Comparison of ENCODE assay signal across 8 cellular contexts in genomic region chr13:28707629-28708427, GRCh38. TPM values are rescaled to one million over a fixed set of nuclear protein-coding genes. Genes with fewer than 3 reads are reported as not detected.
DNase-seq lines count a peak whose midpoint lies in the region; ATAC-seq and TF ChIP-seq lines count a peak whose summit lies in the region.

No MANE protein-coding gene starts in this region.

- TF ChIP-seq CTCF in GM20000 (IDR thresholded peaks at IDR 0.05; ENCODE audit: extremely low read depth, missing control alignments) = no peak

- no peaks in the 10 kb centered on the region for H3K27me3 Mint-ChIP-seq in activated T-helper 17 cell treated with anti-CD3 and anti-CD28 coated beads, Interleukin-2, amount 50 U/mL, for 72 hours

- H3K4me3 Mint-ChIP-seq in activated T-helper 17 cell treated with anti-CD3 and anti-CD28 coated beads, Interleukin-2, amount 50 U/mL, for 72 hours = no peak overlapping the region

- ATAC-seq in HG03457 (IDR thresholded peaks at IDR 0.05; ENCODE audit: unreplicated experiment) = peak; percentile 98
- ATAC-seq in activated T-helper 17 cell treated with anti-CD3 and anti-CD28 coated beads, Interleukin-2, amount 50 U/mL, for 72 hours (replicated peaks) = peak; percentile 98

- peaks cover 4% of the 10 kb centered on the region for H3K4me1 Mint-ChIP-seq in activated T-helper 17 cell treated with anti-CD3 and anti-CD28 coated beads, Interleukin-2, amount 50 U/mL, for 72 hours

- DNase-seq in GM04504 (ENCODE audit: low read depth) (peak; percentile 73), GM20000 (ENCODE audit: low spot score) (peak; percentile 60), non-pigmented ciliary epithelial cell (ENCODE audit: low read depth) (peak; percentile 68), cerebellar nuclear complex (lab: John Stamatoyannopoulos, UW) (no peak), NCI-H69 (lab: John Stamatoyannopoulos, UW) (no peak)
- no peak for DNase-seq in NK-92 treated with Interleukin-12 subunit alpha and Interleukin-12 subunit beta, amount 100 ng/mL, for 24 hours (lab: John Stamatoyannopoulos, UW)

- no peaks in the 10 kb centered on the region for H3K9me3 Mint-ChIP-seq in activated T-helper 17 cell treated with anti-CD3 and anti-CD28 coated beads, Interleukin-2, amount 50 U/mL, for 72 hours

- peaks cover 64% of the 10 kb centered on the region for H3K36me3 Mint-ChIP-seq in activated T-helper 17 cell treated with anti-CD3 and anti-CD28 coated beads, Interleukin-2, amount 50 U/mL, for 72 hours (ENCODE audit: low read depth)

- H3K27ac Mint-ChIP-seq in activated T-helper 17 cell treated with anti-CD3 and anti-CD28 coated beads, Interleukin-2, amount 50 U/mL, for 72 hours = peak overlapping the region; percentile 62

RNA-seq across cellular contexts. Expression of gene SLC46A3, which starts 10.9 kb away (rescaled TPM):
- total RNA-seq in activated T-helper 17 cell treated with anti-CD3 and anti-CD28 coated beads, Interleukin-2, amount 50 U/mL, for 72 hours = 1 to 10 TPM; 2.4 to 3.2 TPM

RNA-seq across cellular contexts. Expression of gene POMP, which starts 48.9 kb away (rescaled TPM):
- 100 to 1,000 TPM in 1 of 2 donors, 10 to 100 TPM in 1; 71.3 to 101 TPM for total RNA-seq in activated T-helper 17 cell treated with anti-CD3 and anti-CD28 coated beads, Interleukin-2, amount 50 U/mL, for 72 hours

Comparison
In these comparisons a context has a peak if more than half of its experiments do, and no peak if none do; other contexts are left out.
1. DNase-seq: peak in GM04504 (single experiment), GM20000 (single experiment) and non-pigmented ciliary epithelial cell (single experiment); none in cerebellar nuclear complex (0 of 2), NK-92 treated with Interleukin-12 subunit alpha and Interleukin-12 subunit beta, amount 100 ng/mL, for 24 hours (single experiment) and NCI-H69 (single experiment).